In genomic region chr9:128148509-128149000, GRCh38 we compare ENCODE assay signal across 15 cellular contexts. TPM values are rescaled to one million over a fixed set of nuclear protein-coding genes. Genes with fewer than 3 reads are reported as not detected.
DNase-seq lines count a peak whose midpoint lies in the region; ATAC-seq and TF ChIP-seq lines count a peak whose summit lies in the region.
"Had no signal": no experiment of that assay in that cellular context is flagged by ENCODE, and none has a peak within 500 bp of the region (broad histone marks: within the 10 kb centered on the region; RNA-seq: fewer than 3 reads in every experiment).

No MANE protein-coding gene starts in this region.

- H3K9me3 ChIP-seq in BE2C (no peaks in the 10 kb centered on the region), breast epithelium (no peaks in the 10 kb centered on the region)

- no peaks in the 10 kb centered on the region for H3K9me3 Mint-ChIP-seq in neural crest cell
- H3K9me3 Mint-ChIP-seq in effector memory CD8-positive, alpha-beta T cell, result no peaks in the 10 kb centered on the region
- H3K9me3 Mint-ChIP-seq: activated T-helper 17 cell treated with anti-CD3 and anti-CD28 coated beads, Interleukin-2, amount 50 U/mL, for 72 hours; CD8-positive, alpha-beta T cell; immature natural killer cell had no signal

- H3K27ac ChIP-seq in breast epithelium, result peak overlapping the region; percentile 93 to 94

- TF ChIP-seq POLR2A in breast epithelium (IDR thresholded peaks at IDR 0.05), result no peak

- H3K36me3 ChIP-seq in BE2C, result no peaks in the 10 kb centered on the region
- H3K36me3 ChIP-seq in breast epithelium, result no peaks in the 10 kb centered on the region

- H3K36me3 Mint-ChIP-seq in neural crest cell (ENCODE audit: low read depth), result no peaks in the 10 kb centered on the region
- no peaks in the 10 kb centered on the region for H3K36me3 Mint-ChIP-seq in effector memory CD8-positive, alpha-beta T cell (ENCODE audit: insufficient read depth)
- H3K36me3 Mint-ChIP-seq: CD8-positive, alpha-beta T cell; immature natural killer cell had no signal

- no peak for ATAC-seq in HG02981 (IDR thresholded peaks at IDR 0.05; ENCODE audit: unreplicated experiment)
- no peak for ATAC-seq in effector memory CD8-positive, alpha-beta T cell (replicated peaks)
- ATAC-seq: activated T-helper 17 cell treated with anti-CD3 and anti-CD28 coated beads, Interleukin-2, amount 50 U/mL, for 72 hours; CD8-positive, alpha-beta T cell had no signal

- no peak overlapping the region for H3K27ac Mint-ChIP-seq in neural crest cell (ENCODE audit: unreplicated experiment)
- H3K27ac Mint-ChIP-seq in effector memory CD8-positive, alpha-beta T cell, result no peak overlapping the region
- H3K27ac Mint-ChIP-seq: activated T-helper 17 cell treated with anti-CD3 and anti-CD28 coated beads, Interleukin-2, amount 50 U/mL, for 72 hours; CD8-positive, alpha-beta T cell; immature natural killer cell had no signal

- H3K4me1 ChIP-seq in BE2C, result no peaks in the 10 kb centered on the region
- peaks cover 9 to 20% of the 10 kb centered on the region in 2 donors for H3K4me1 ChIP-seq in breast epithelium

- DNase-seq in BE2C, result peak; percentile 8
- DNase-seq in breast epithelium (ENCODE audit: low spot score in 2 of 2), result no peak
- DNase-seq in neural crest cell (ENCODE audit: low read depth, low spot score), result no peak
- DNase-seq in ureter (ENCODE audit: low spot score), result no peak
- DNase-seq in effector memory CD8-positive, alpha-beta T cell, result no peak
- DNase-seq: ACHN; CD8-positive, alpha-beta T cell; immature natural killer cell; midbrain; NCI-H2081 treated with DMSO at 0.1 percent for 48 hours; NCI-H748 treated with DMSO at 0.1 percent for 48 hours had no signal

- H3K4me1 Mint-ChIP-seq in neural crest cell, result peaks cover 6% of the 10 kb centered on the region
- peaks cover 4 to 6% of the 10 kb centered on the region in 2 donors for H3K4me1 Mint-ChIP-seq in effector memory CD8-positive, alpha-beta T cell (ENCODE audit: low read depth in 2 of 2)
- H3K4me1 Mint-ChIP-seq: activated T-helper 17 cell treated with anti-CD3 and anti-CD28 coated beads, Interleukin-2, amount 50 U/mL, for 72 hours; immature natural killer cell had no signal

- TF ChIP-seq CTCF in BE2C (IDR thresholded peaks at IDR 0.05; ENCODE audit: low read depth, low read length) (no peak), breast epithelium (IDR thresholded peaks at IDR 0.05) (no peak), neural crest cell (conservative IDR thresholded peaks at IDR 0.05) (no peak)

- peak overlapping the region; percentile 51 for H3K4me3 Mint-ChIP-seq in neural crest cell
- H3K4me3 Mint-ChIP-seq in effector memory CD8-positive, alpha-beta T cell, result no peak overlapping the region
- H3K4me3 Mint-ChIP-seq: activated T-helper 17 cell treated with anti-CD3 and anti-CD28 coated beads, Interleukin-2, amount 50 U/mL, for 72 hours; CD8-positive, alpha-beta T cell; immature natural killer cell had no signal

- H3K27me3 Mint-ChIP-seq in neural crest cell (ENCODE audit: low read depth), result no peaks in the 10 kb centered on the region
- H3K27me3 Mint-ChIP-seq in effector memory CD8-positive, alpha-beta T cell, result no peaks in the 10 kb centered on the region
- H3K27me3 Mint-ChIP-seq: activated T-helper 17 cell treated with anti-CD3 and anti-CD28 coated beads, Interleukin-2, amount 50 U/mL, for 72 hours had no signal

- H3K27me3 ChIP-seq in BE2C (no peaks in the 10 kb centered on the region), breast epithelium (no peaks in the 10 kb centered on the region)

- H3K4me3 ChIP-seq in BE2C (ENCODE audit: low read depth, low read length) (no peak overlapping the region), breast epithelium (peak overlapping the region in 1 of 3 donors; percentile 19)

- intact Hi-C loops in breast epithelium (cut with DNase I; ENCODE audit: low total_unique reads), result no loop called here

RNA-seq across cellular contexts. Expression of gene LCN2, which starts 0.7 kb away (rescaled TPM):
- polyA plus RNA-seq in BE2C (2012; ENCODE audit: insufficient read depth, insufficient read length, low read depth), result not detected
- total RNA-seq in breast epithelium (10 to 100 TPM in 2 of 3 donors, not detected in 1; 38.5 to 42.3 TPM), neural crest cell (not detected in 2 replicates), ureter (143 TPM)
- total RNA-seq: activated T-helper 17 cell treated with anti-CD3 and anti-CD28 coated beads, Interleukin-2, amount 50 U/mL, for 72 hours; CD8-positive, alpha-beta T cell; Daoy; glomerular endothelial cell had no signal

RNA-seq across cellular contexts. Expression of gene BBLN, which starts 11.5 kb away (rescaled TPM):
- polyA plus RNA-seq in BE2C (2012; ENCODE audit: insufficient read depth, insufficient read length, low read depth), result 221 TPM
- 100 to 1,000 TPM; 144 to 232 (median 152) TPM for total RNA-seq in breast epithelium
- total RNA-seq in neural crest cell, result 80.6 and 82.5 TPM in 2 replicates
- 179 TPM for total RNA-seq in ureter

RNA-seq across cellular contexts. Expression of gene PTGES2, which starts 21.0 kb away (rescaled TPM):
- 511 TPM for polyA plus RNA-seq in BE2C (2012; ENCODE audit: insufficient read depth, insufficient read length, low read depth)
- total RNA-seq in breast epithelium, result 10 to 100 TPM; 35.7 to 86.9 (median 55.0) TPM
- total RNA-seq in neural crest cell, result 63.2 and 72.2 TPM in 2 replicates
- total RNA-seq in ureter, result 87.8 TPM

RNA-seq across cellular contexts. Expression of gene CIZ1, which starts 42.8 kb away (rescaled TPM):
- polyA plus RNA-seq in BE2C (2012; ENCODE audit: insufficient read depth, insufficient read length, low read depth), result 260 TPM
- total RNA-seq in breast epithelium (10 to 100 TPM; 54.1 to 71.8 (median 58.4) TPM), neural crest cell (201 and 226 TPM in 2 replicates), ureter (134 TPM)

RNA-seq across cellular contexts. Expression of gene DNM1, which starts 54.6 kb away (rescaled TPM):
- polyA plus RNA-seq in BE2C (2012; ENCODE audit: insufficient read depth, insufficient read length, low read depth), result 83.3 TPM
- total RNA-seq in breast epithelium (10 to 100 TPM; 11.3 to 36.0 (median 12.5) TPM), neural crest cell (84.0 and 87.2 TPM in 2 replicates), ureter (31.4 TPM)
